In genomic region chr1:85065550-85065949, GRCh38 we compare ENCODE assay signal across 33 cellular contexts.
"Had no signal": no experiment of that assay in that cellular context is flagged by ENCODE, and none has a peak within 500 bp of the region (broad histone marks: within the 10 kb centered on the region; RNA-seq: fewer than 3 reads in every experiment).

No MANE protein-coding gene starts in this region.

- H3K4me3 Mint-ChIP-seq: activated CD4-positive, alpha-beta T cell treated with anti-CD3 and anti-CD28 coated beads for 36 hours; activated CD8-positive, alpha-beta T cell treated with anti-CD3 and anti-CD28 coated beads for 36 hours; activated naive CD8-positive, alpha-beta T cell; activated T-cell treated with anti-CD3 and anti-CD28 coated beads, Interleukin-2, amount 50 U/mL, for 4 hours; activated T-helper 17 cell treated with anti-CD3 and anti-CD28 coated beads, Interleukin-2, amount 50 U/mL, for 72 hours; central memory CD8-positive, alpha-beta T cell; dendritic cell treated with granulocyte-macrophage colony-stimulating factor and Interleukin-4, amounts not matched to agents 40 ng/mL and 50 ng/mL, for 4 days; endodermal cell; T-helper 2 cell treated with Interferon-gamma antibody and Interleukin-4, amounts not matched to agents 5 μg/mL and 100 μg/mL, for 36 hours had no signal

- H3K9me3 Mint-ChIP-seq: activated CD8-positive, alpha-beta T cell treated with anti-CD3 and anti-CD28 coated beads for 36 hours; activated T-cell treated with anti-CD3 and anti-CD28 coated beads, Interleukin-2, amount 50 U/mL, for 4 hours; activated T-helper 17 cell treated with anti-CD3 and anti-CD28 coated beads, Interleukin-2, amount 50 U/mL, for 72 hours; central memory CD8-positive, alpha-beta T cell; dendritic cell treated with granulocyte-macrophage colony-stimulating factor and Interleukin-4, amounts not matched to agents 40 ng/mL and 50 ng/mL, for 4 days; endodermal cell; T-helper 2 cell treated with Interferon-gamma antibody and Interleukin-4, amounts not matched to agents 5 μg/mL and 100 μg/mL, for 36 hours had no signal

- H3K36me3 ChIP-seq: brain microvascular endothelial cell, esophagus muscularis mucosa, gastrocnemius medialis, heart left ventricle, WERI-Rb-1 had no signal

- H3K4me1 ChIP-seq: foreskin keratinocyte had no signal

- H3K27ac ChIP-seq: brain microvascular endothelial cell, coronary artery, dorsolateral prefrontal cortex, esophagus muscularis mucosa, foreskin keratinocyte, gastrocnemius medialis, heart left ventricle, WERI-Rb-1 had no signal

- H3K27ac Mint-ChIP-seq: activated CD4-positive, alpha-beta T cell treated with anti-CD3 and anti-CD28 coated beads for 36 hours; activated CD8-positive, alpha-beta T cell treated with anti-CD3 and anti-CD28 coated beads for 36 hours; activated naive CD8-positive, alpha-beta T cell; activated T-helper 17 cell treated with anti-CD3 and anti-CD28 coated beads, Interleukin-2, amount 50 U/mL, for 72 hours; dendritic cell treated with granulocyte-macrophage colony-stimulating factor and Interleukin-4, amounts not matched to agents 40 ng/mL and 50 ng/mL, for 4 days; endodermal cell; T-helper 2 cell treated with Interferon-gamma antibody and Interleukin-4, amounts not matched to agents 5 μg/mL and 100 μg/mL, for 36 hours had no signal

- H3K36me3 Mint-ChIP-seq: activated naive CD8-positive, alpha-beta T cell had no signal

- H3K27me3 ChIP-seq: brain microvascular endothelial cell, dorsolateral prefrontal cortex, esophagus muscularis mucosa, foreskin keratinocyte, gastrocnemius medialis, heart left ventricle had no signal

- H3K9me3 ChIP-seq: esophagus muscularis mucosa, gastrocnemius medialis, heart left ventricle had no signal

- DNase-seq: activated CD4-positive, alpha-beta T cell treated with anti-CD3 and anti-CD28 coated beads for 36 hours; activated CD4-positive, alpha-beta T cell treated with anti-CD3 and anti-CD28 coated beads, Interleukin-2, amount 50 U/mL, for 1 hour; activated CD4-positive, alpha-beta T cell treated with anti-CD3 and anti-CD28 coated beads, Interleukin-2, amount 50 U/mL, for 48 hours; activated CD4-positive, CD25-positive, alpha-beta regulatory T cell; activated CD4-positive, CD25-positive, alpha-beta regulatory T cell treated with anti-CD3 and anti-CD28 coated beads, Interleukin-2, amount 50 U/mL, for 72 hours; activated CD8-positive, alpha-beta memory T cell treated with anti-CD3 and anti-CD28 coated beads for 24 hours; activated CD8-positive, alpha-beta T cell treated with anti-CD3 and anti-CD28 coated beads for 36 hours; activated effector memory CD4-positive, alpha-beta T cell treated with Interleukin-2 at 50 U/mL for 16 hours; activated gamma-delta T cell treated with Interleukin-2 at 50 U/mL for 16 hours; activated naive CD4-positive, alpha-beta T cell treated with anti-CD3 and anti-CD28 coated beads, Interleukin-2, amount 50 U/mL, for 16 hours; activated naive CD4-positive, alpha-beta T cell treated with Interleukin-2 at 50 U/mL for 16 hours; activated T-cell treated with anti-CD3 and anti-CD28 coated beads, Interleukin-2, amount 50 U/mL, for 4 hours; amniotic stem cell; anterior cingulate cortex; brain microvascular endothelial cell; dorsolateral prefrontal cortex; effector memory CD4-positive, alpha-beta T cell; endodermal cell; erythroblast; foreskin keratinocyte; gastrocnemius medialis; glutamatergic neuron; heart left ventricle; hypothalamus; T1000; WERI-Rb-1 had no signal

- H3K4me3 ChIP-seq: coronary artery, dorsolateral prefrontal cortex, esophagus muscularis mucosa, gastrocnemius medialis, heart left ventricle had no signal
